Comparison of ENCODE assay signal across 26 cellular contexts in genomic region chr17:69717819-69718218, GRCh38.
DNase-seq lines count a peak whose midpoint lies in the region; ATAC-seq, FAIRE-seq and TF ChIP-seq lines count a peak whose summit lies in the region.
"Had no signal": no experiment of that assay in that cellular context is flagged by ENCODE, and none has a peak within 500 bp of the region (broad histone marks: within the 10 kb centered on the region; RNA-seq: fewer than 3 reads in every experiment).

No MANE protein-coding gene starts in this region.

- H3K4me1 ChIP-seq in endothelial cell of umbilical vein (ENCODE audit: control insufficient read depth, extremely low read depth, insufficient read depth, low read length) (no peaks in the 10 kb centered on the region), neuronal stem cell (ENCODE audit: control insufficient read depth in 2 of 2, insufficient read depth in 1 of 2, low read depth in 1 of 2, low read length in 2 of 2) (peaks cover 2 to 14% of the 10 kb centered on the region in 2 donors), testis (peaks cover 33% of the 10 kb centered on the region)
- H3K4me1 ChIP-seq: HAP-1, SJSA1 had no signal

- H2AFZ ChIP-seq in endothelial cell of umbilical vein (ENCODE audit: low read depth, low read length) (peak overlapping the region; percentile 32), neuronal stem cell (ENCODE audit: low read length) (peak overlapping the region; percentile 60)

- no peak overlapping the region for H4K8ac ChIP-seq in neuronal stem cell (ENCODE audit: low read depth, low read length)

- no peak overlapping the region for H2BK5ac ChIP-seq in neuronal stem cell (ENCODE audit: low read length)

- H3K9me3 ChIP-seq in endothelial cell of umbilical vein (replicated peaks; ENCODE audit: control insufficient read depth, insufficient read depth, low read length) = no peaks in the 10 kb centered on the region
- no peaks in the 10 kb centered on the region for H3K9me3 ChIP-seq in neuronal stem cell (replicated peaks in 1 of 2; ENCODE audit: control insufficient read depth in 2 of 2, insufficient read depth in 1 of 2, low read depth in 1 of 2, low read length in 2 of 2)
- H3K9me3 ChIP-seq in testis = no peaks in the 10 kb centered on the region
- H3K9me3 ChIP-seq: HAP-1, SJSA1 had no signal

- no peak overlapping the region for H4K91ac ChIP-seq in neuronal stem cell (ENCODE audit: low read depth, low read length, poor library complexity)

- dilution Hi-C loops in endothelial cell of umbilical vein (cut with MboI; ENCODE audit: extremely low pct_ligation_motif_present, low sequenced_read_pairs) = no loop called here

- FAIRE-seq in endothelial cell of umbilical vein (lab: Jason Lieb, UNC) = no peak
- FAIRE-seq: A204.1, D721Med had no signal

- DNase-seq in NCI-H526 (lab: John Stamatoyannopoulos, UW) = peak; percentile 30 to 50
- no peak for DNase-seq in endothelial cell of umbilical vein (ENCODE audit: low read depth, low spot score)
- DNase-seq in neuronal stem cell (ENCODE audit: low spot score) = no peak
- no peak for DNase-seq in testis
- DNase-seq: AML-193; CD4-positive, alpha-beta T cell; GOT3; NCI-H1105; NCI-H1436 treated with DMSO at 0.1 percent for 48 hours; NCI-H187 treated with DMSO at 0.1 percent for 48 hours; NCI-H2107; NCI-H524; NCI-H82; NK-92 treated with Interleukin-12 subunit alpha and Interleukin-12 subunit beta, amount 100 ng/mL, for 24 hours; PC-3 had no signal

- no peak overlapping the region for H3K27ac ChIP-seq in endothelial cell of umbilical vein (ENCODE audit: insufficient read depth, low read depth, low read length)
- no peak overlapping the region for H3K27ac ChIP-seq in neuronal stem cell (replicated peaks; ENCODE audit: low read length)
- H3K27ac ChIP-seq in testis = peak overlapping the region; percentile 15 to 84
- H3K27ac ChIP-seq: BLaER1 treated with 17β-estradiol and CSF1 and Interleukin-3, amounts not matched to agents 10 nM and 100 nM; HL-60; KMS-11; SJSA1 had no signal

- no peak overlapping the region for H3K4me3 ChIP-seq in endothelial cell of umbilical vein (replicated peaks in 1 of 3; ENCODE audit: insufficient read depth in 1 of 3, low read depth in 1 of 3, low read length in 3 of 3)
- no peak overlapping the region for H3K4me3 ChIP-seq in neuronal stem cell (ENCODE audit: low read length in 2 of 2)
- H3K4me3 ChIP-seq in testis = no peak overlapping the region
- H3K4me3 ChIP-seq: BLaER1 treated with 17β-estradiol and CSF1 and Interleukin-3, amounts not matched to agents 10 nM and 100 nM; HAP-1; SJSA1 had no signal

- no peak overlapping the region for H3K23ac ChIP-seq in neuronal stem cell (ENCODE audit: low read depth, low read length, poor library complexity)

- no peak overlapping the region for H2BK120ac ChIP-seq in neuronal stem cell (ENCODE audit: low read depth, low read length)

- CTCF ChIA-PET in endothelial cell of umbilical vein (lab: Charles Lee) = interaction anchor here (1.0 to 1.5 kb wide), 4 partner anchors 16 to 110 kb away, joined by 3 read pairs; no protein-coding TSS in a partner anchor

- H3K4me2 ChIP-seq in endothelial cell of umbilical vein (ENCODE audit: insufficient read depth, low read length) (no peak overlapping the region), neuronal stem cell (ENCODE audit: insufficient read depth, low read length, poor library complexity, severe bottlenecking) (no peak overlapping the region)
- H3K4me2 ChIP-seq: BLaER1 treated with 17β-estradiol and CSF1 and Interleukin-3, amounts not matched to agents 10 nM and 100 nM; KMS-11 had no signal

- H3K9me1 ChIP-seq in endothelial cell of umbilical vein (replicated peaks; ENCODE audit: control insufficient read depth, extremely low read depth, insufficient read depth, low read length) = no peaks in the 10 kb centered on the region

- no peaks in the 10 kb centered on the region for H3K36me3 ChIP-seq in endothelial cell of umbilical vein (ENCODE audit: control insufficient read depth in 2 of 2, extremely low read depth in 1 of 2, insufficient read depth in 2 of 2, low read length in 2 of 2)
- H3K36me3 ChIP-seq in neuronal stem cell (replicated peaks in 1 of 2; ENCODE audit: control insufficient read depth in 2 of 2, insufficient read depth in 2 of 2, low read length in 2 of 2) = no peaks in the 10 kb centered on the region
- no peaks in the 10 kb centered on the region for H3K36me3 ChIP-seq in testis (ENCODE audit: low read depth, missing control alignments)
- H3K36me3 ChIP-seq: BLaER1 treated with 17β-estradiol and CSF1 and Interleukin-3, amounts not matched to agents 10 nM and 100 nM; HAP-1; SJSA1 had no signal

- H4K20me1 ChIP-seq in endothelial cell of umbilical vein (replicated peaks; ENCODE audit: control insufficient read depth, extremely low read depth, insufficient read depth, low read length) = no peaks in the 10 kb centered on the region
- H4K20me1 ChIP-seq: BLaER1 treated with 17β-estradiol and CSF1 and Interleukin-3, amounts not matched to agents 10 nM and 100 nM had no signal

- no peak overlapping the region for H2AK5ac ChIP-seq in neuronal stem cell (ENCODE audit: low read depth, low read length)

- no TSS peak for BruUV-seq in endothelial cell of umbilical vein (replicated peaks; lab: Mats Ljungman, UMichigan)

- H3K27me3 ChIP-seq in endothelial cell of umbilical vein (ENCODE audit: control insufficient read depth in 2 of 2, insufficient read depth in 2 of 2, low read length in 2 of 2) = no peaks in the 10 kb centered on the region
- H3K27me3 ChIP-seq in neuronal stem cell (ENCODE audit: control insufficient read depth in 3 of 3, insufficient read depth in 3 of 3, low read depth in 1 of 3, low read length in 3 of 3) = no peaks in the 10 kb centered on the region
- no peaks in the 10 kb centered on the region for H3K27me3 ChIP-seq in testis
- H3K27me3 ChIP-seq: BLaER1 treated with 17β-estradiol and CSF1 and Interleukin-3, amounts not matched to agents 10 nM and 100 nM; SJSA1 had no signal

- TF ChIP-seq POLR2A in endothelial cell of umbilical vein (IDR thresholded peaks at IDR 0.05; ENCODE audit: low read depth, low read length) (no peak), testis (IDR thresholded peaks at IDR 0.05) (no peak)

- H3K14ac ChIP-seq in neuronal stem cell (ENCODE audit: low read length) = no peak overlapping the region

- H2BK12ac ChIP-seq in neuronal stem cell (ENCODE audit: low read length) = no peak overlapping the region

- H3K18ac ChIP-seq in neuronal stem cell (ENCODE audit: low read length) = no peak overlapping the region

- POLR2A ChIA-PET in endothelial cell of umbilical vein (lab: Charles Lee) = no interaction called here

- no peak overlapping the region for H3K9ac ChIP-seq in endothelial cell of umbilical vein (replicated peaks; ENCODE audit: extremely low read depth, insufficient read depth, low read length)
- no peak overlapping the region for H3K9ac ChIP-seq in neuronal stem cell (ENCODE audit: low read depth, low read length, poor library complexity)
- H3K9ac ChIP-seq: BLaER1 treated with 17β-estradiol and CSF1 and Interleukin-3, amounts not matched to agents 10 nM and 100 nM; KMS-11 had no signal

- no CpG with 5 or more reads among the region's 4 CpGs for WGBS in neuronal stem cell (ENCODE audit: extremely low coverage in 2 of 2, insufficient read length in 2 of 2, insufficient replicate concordance in 1 of 2), 2 donors
- 32 to 59% methylated on average over 4 of the region's 4 CpGs for WGBS in testis, 2 donors

- TF ChIP-seq CTCF in endothelial cell of umbilical vein (IDR thresholded peaks at IDR 0.05; ENCODE audit: extremely low read depth in 1 of 2, insufficient read depth in 1 of 2, low read depth in 1 of 2, low read length in 2 of 2) (no peak), testis (IDR thresholded peaks at IDR 0.05) (no peak)

- no peaks in the 10 kb centered on the region for H3K79me2 ChIP-seq in endothelial cell of umbilical vein (ENCODE audit: control insufficient read depth, insufficient read depth, low read length)

- ATAC-seq in GM18511 (IDR thresholded peaks at IDR 0.05; ENCODE audit: unreplicated experiment) (no peak), GM18861 (IDR thresholded peaks at IDR 0.05; ENCODE audit: unreplicated experiment) (no peak), HG03469 (IDR thresholded peaks at IDR 0.05; ENCODE audit: unreplicated experiment) (no peak), GM18868 (IDR thresholded peaks at IDR 0.05; ENCODE audit: unreplicated experiment) (no peak)
- ATAC-seq: PC-3 had no signal

- no peak overlapping the region for H2BK15ac ChIP-seq in neuronal stem cell (ENCODE audit: low read length)

- no peaks in the 10 kb centered on the region for H3K79me1 ChIP-seq in neuronal stem cell (ENCODE audit: low read depth, low read length)

- no peak overlapping the region for H3K4ac ChIP-seq in neuronal stem cell (ENCODE audit: low read length)

- intact Hi-C loops in endothelial cell of umbilical vein (cut with micrococcal nuclease) (no loop called here), testis (cut with DNase I; ENCODE audit: low total_unique reads) (no loop called here)

TF ChIP-seq in endothelial cell of umbilical vein, 7 proteins besides CTCF, POLR2A, EP300 and RAD21:
- no peak for TF ChIP-seq MAX (IDR thresholded peaks at IDR 0.05; ENCODE audit: insufficient read depth, insufficient read length)
- TF ChIP-seq POLR2AphosphoS5 (IDR thresholded peaks at IDR 0.05; ENCODE audit: insufficient read depth, low read depth, low read length) = no peak
- TF ChIP-seq FOS (IDR thresholded peaks at IDR 0.05; ENCODE audit: borderline replicate concordance, insufficient read depth, low read length) = no peak
- TF ChIP-seq MYC (IDR thresholded peaks at IDR 0.05; ENCODE audit: low read depth, low read length) = no peak
- TF ChIP-seq JUN (IDR thresholded peaks at IDR 0.05; ENCODE audit: borderline replicate concordance, insufficient read depth, insufficient read length, low read depth) = no peak
- TF ChIP-seq GATA2 (IDR thresholded peaks at IDR 0.05; ENCODE audit: insufficient read depth, insufficient read length, low read depth, low read length) = no peak
- no peak for TF ChIP-seq EZH2 (IDR thresholded peaks at IDR 0.05; ENCODE audit: borderline replicate concordance, low read depth, low read length, severe bottlenecking)

Comparison
In these comparisons a context has a peak if more than half of its experiments do, and no peak if none do; other contexts are left out.
1. DNase-seq: peak in NCI-H526 (2 of 2); none in endothelial cell of umbilical vein (single experiment), neuronal stem cell (single experiment) and testis (single experiment).
2. H3K27ac ChIP-seq: peak in testis (2 of 2); none in endothelial cell of umbilical vein (single experiment) and neuronal stem cell (single experiment).